26 cellular contexts compared by ENCODE assay signal in the genomic region with DNA sequence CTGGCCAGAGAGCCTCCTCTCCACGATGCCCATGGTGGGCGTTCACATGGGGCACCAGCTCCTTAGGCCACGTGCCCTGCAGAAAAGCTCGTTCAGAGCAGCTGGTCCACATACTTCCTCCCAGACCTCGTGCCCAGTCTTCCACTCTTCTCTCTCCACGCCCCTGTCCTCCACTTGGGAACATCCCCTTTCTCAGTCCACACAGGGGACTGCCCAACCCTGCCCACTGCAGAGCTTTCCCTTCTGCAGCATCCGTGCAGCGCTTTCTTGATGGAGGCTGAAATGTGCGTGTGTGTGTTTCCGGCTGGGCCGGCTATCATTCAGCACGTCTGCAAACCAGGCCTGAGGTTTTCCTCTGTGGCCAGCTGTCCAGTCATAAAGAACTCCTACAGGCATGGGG. TPM values are rescaled to one million over a fixed set of nuclear protein-coding genes. Genes with fewer than 3 reads are reported as not detected.
A peak's percentile ranks its signal among the peaks of the same experiment; 100 is the strongest.
DNase-seq lines count a peak whose midpoint lies in the region; ATAC-seq and TF ChIP-seq lines count a peak whose summit lies in the region.
"Had no signal": no experiment of that assay in that cellular context is flagged by ENCODE, and none has a peak within 500 bp of the region (broad histone marks: within the 10 kb centered on the region; RNA-seq: fewer than 3 reads in every experiment).

No MANE protein-coding gene starts in this region.

- peak; percentile 63 for DNase-seq in Ammon's horn (ENCODE audit: low spot score)
- DNase-seq in epidermal melanocyte (ENCODE audit: insufficient read length, low spot score): peak; percentile 76
- DNase-seq in neuronal stem cell (ENCODE audit: low spot score): no peak
- DNase-seq in activated naive CD4-positive, alpha-beta T cell treated with Interleukin-2 at 50 U/mL for 16 hours: no peak
- DNase-seq in smooth muscle cell (lab: John Stamatoyannopoulos, UW; ENCODE audit: unreplicated experiment): no peak
- DNase-seq: Calu3; CD8-positive, alpha-beta memory T cell; DMS79 treated with DMSO at 0.1 percent for 48 hours; GF-D8; HFFc6; NCI-H1048; NCI-H1417; NCI-H1694; NCI-H2029 treated with DMSO at 0.1 percent for 48 hours; NCI-H2227 treated with DMSO at 0.1 percent for 48 hours; NCI-H526 treated with DMSO at 0.1 percent for 48 hours; PC-9; SHP77 had no signal

- H4K91ac ChIP-seq in neuronal stem cell (ENCODE audit: low read depth, low read length, poor library complexity): no peak overlapping the region

- H3K4me1 ChIP-seq in neuronal stem cell (ENCODE audit: control insufficient read depth in 2 of 2, insufficient read depth in 1 of 2, low read depth in 1 of 2, low read length in 2 of 2): no peaks in the 10 kb centered on the region
- no peaks in the 10 kb centered on the region for H3K4me1 ChIP-seq in smooth muscle cell (ENCODE audit: low read depth)
- H3K4me1 ChIP-seq: HAP-1 had no signal

- H2AK5ac ChIP-seq in neuronal stem cell (ENCODE audit: low read depth, low read length): no peak overlapping the region

- ATAC-seq in esophagus mucosa (no peak), HG03342 (IDR thresholded peaks at IDR 0.05; ENCODE audit: unreplicated experiment) (no peak)
- ATAC-seq: GM23338 had no signal

- no peak overlapping the region for H3K4ac ChIP-seq in neuronal stem cell (ENCODE audit: low read length)

- H3K36me3 ChIP-seq in neuronal stem cell (replicated peaks in 1 of 2; ENCODE audit: control insufficient read depth in 2 of 2, insufficient read depth in 2 of 2, low read length in 2 of 2): peaks cover 9 to 36% of the 10 kb centered on the region in 2 donors
- H3K36me3 ChIP-seq in smooth muscle cell (ENCODE audit: low read depth): no peaks in the 10 kb centered on the region
- H3K36me3 ChIP-seq: HAP-1 had no signal

- H3K27ac Mint-ChIP-seq in IgD-negative memory B cell: peak overlapping the region in 2 of 3 donors; percentile 20 to 57
- H3K27ac Mint-ChIP-seq: GM23338, HFFc6 had no signal

- H3K79me2 ChIP-seq in smooth muscle cell (ENCODE audit: low read depth): no peaks in the 10 kb centered on the region

- no peaks in the 10 kb centered on the region for H3F3A ChIP-seq in smooth muscle cell (ENCODE audit: low read depth)

- H3K36me3 Mint-ChIP-seq in IgD-negative memory B cell: peaks cover 2% of the 10 kb centered on the region

- no peak overlapping the region for H2BK120ac ChIP-seq in neuronal stem cell (ENCODE audit: low read depth, low read length)

- H4K20me1 ChIP-seq in smooth muscle cell (ENCODE audit: low read depth): peaks cover 65% of the 10 kb centered on the region

- peaks cover 18% of the 10 kb centered on the region for H3K79me1 ChIP-seq in neuronal stem cell (ENCODE audit: low read depth, low read length)

- H3K4me3 ChIP-seq in neuronal stem cell (ENCODE audit: low read length in 2 of 2) (no peak overlapping the region), smooth muscle cell (no peak overlapping the region)
- H3K4me3 ChIP-seq: BLaER1 treated with 17β-estradiol and CSF1 and Interleukin-3, amounts not matched to agents 10 nM and 100 nM; GM23338; HAP-1; PC-9 had no signal

- no peaks in the 10 kb centered on the region for H3K27me3 Mint-ChIP-seq in IgD-negative memory B cell
- H3K27me3 Mint-ChIP-seq: CD8-positive, alpha-beta memory T cell had no signal

- H3K4me3 Mint-ChIP-seq in IgD-negative memory B cell: peak overlapping the region in 1 of 4 donors; percentile 83
- H3K4me3 Mint-ChIP-seq: CD8-positive, alpha-beta memory T cell; GM23338; HFFc6 had no signal

- no peak overlapping the region for H2BK5ac ChIP-seq in neuronal stem cell (ENCODE audit: low read length)

- peaks cover 0 to 2% of the 10 kb centered on the region in 2 donors for H3K9me3 ChIP-seq in neuronal stem cell (replicated peaks in 1 of 2; ENCODE audit: control insufficient read depth in 2 of 2, insufficient read depth in 1 of 2, low read depth in 1 of 2, low read length in 2 of 2)
- no peaks in the 10 kb centered on the region for H3K9me3 ChIP-seq in smooth muscle cell (replicated peaks; ENCODE audit: low read depth)
- H3K9me3 ChIP-seq: BLaER1 treated with 17β-estradiol and CSF1 and Interleukin-3, amounts not matched to agents 10 nM and 100 nM; HAP-1 had no signal

- H4K8ac ChIP-seq in neuronal stem cell (ENCODE audit: low read depth, low read length): no peak overlapping the region

- H3K4me2 ChIP-seq in neuronal stem cell (ENCODE audit: insufficient read depth, low read length, poor library complexity, severe bottlenecking) (no peak overlapping the region), smooth muscle cell (no peak overlapping the region)
- H3K4me2 ChIP-seq: GM23338, PC-9 had no signal

- TF ChIP-seq CTCF in smooth muscle cell (IDR thresholded peaks at IDR 0.05; ENCODE audit: borderline replicate concordance, insufficient read depth, poor library complexity, severe bottlenecking): no peak

- H3K23ac ChIP-seq in neuronal stem cell (ENCODE audit: low read depth, low read length, poor library complexity): peak overlapping the region; percentile 9

- peaks cover 6 to 20% (median 9%) of the 10 kb centered on the region in 3 donors for H3K4me1 Mint-ChIP-seq in IgD-negative memory B cell
- H3K4me1 Mint-ChIP-seq: GM23338 had no signal

- H3K18ac ChIP-seq in neuronal stem cell (ENCODE audit: low read length): no peak overlapping the region

- no CpG with 5 or more reads among the region's 12 CpGs for WGBS in neuronal stem cell (ENCODE audit: extremely low coverage in 2 of 2, insufficient read length in 2 of 2, insufficient replicate concordance in 1 of 2), 2 donors
- WGBS in smooth muscle cell (ENCODE audit: low lambda C conversion rate): 97% methylated on average over 12 of the region's 12 CpGs

- H2BK15ac ChIP-seq in neuronal stem cell (ENCODE audit: low read length): no peak overlapping the region

- no peaks in the 10 kb centered on the region for H3K27me3 ChIP-seq in neuronal stem cell (ENCODE audit: control insufficient read depth in 3 of 3, insufficient read depth in 3 of 3, low read depth in 1 of 3, low read length in 3 of 3)
- no peaks in the 10 kb centered on the region for H3K27me3 ChIP-seq in smooth muscle cell (ENCODE audit: low read depth)
- H3K27me3 ChIP-seq: BLaER1 treated with 17β-estradiol and CSF1 and Interleukin-3, amounts not matched to agents 10 nM and 100 nM had no signal

- H2BK12ac ChIP-seq in neuronal stem cell (ENCODE audit: low read length): no peak overlapping the region

- no peaks in the 10 kb centered on the region for H3K9me3 Mint-ChIP-seq in IgD-negative memory B cell
- H3K9me3 Mint-ChIP-seq: CD8-positive, alpha-beta memory T cell; GM23338; HFFc6 had no signal

- no peak overlapping the region for H2AFZ ChIP-seq in neuronal stem cell (ENCODE audit: low read length)
- no peak overlapping the region for H2AFZ ChIP-seq in smooth muscle cell (ENCODE audit: low read depth)
- H2AFZ ChIP-seq: GM23338, PC-9 had no signal

- no peak overlapping the region for H3K9ac ChIP-seq in neuronal stem cell (ENCODE audit: low read depth, low read length, poor library complexity)
- no peak overlapping the region for H3K9ac ChIP-seq in smooth muscle cell (ENCODE audit: low read depth)
- H3K9ac ChIP-seq: BLaER1 treated with 17β-estradiol and CSF1 and Interleukin-3, amounts not matched to agents 10 nM and 100 nM had no signal

- H3K27ac ChIP-seq in neuronal stem cell (replicated peaks; ENCODE audit: low read length): no peak overlapping the region
- no peak overlapping the region for H3K27ac ChIP-seq in smooth muscle cell (ENCODE audit: low read depth)
- H3K27ac ChIP-seq: BLaER1 treated with 17β-estradiol and CSF1 and Interleukin-3, amounts not matched to agents 10 nM and 100 nM; PC-9 had no signal

- H3K14ac ChIP-seq in neuronal stem cell (ENCODE audit: low read length): peak overlapping the region; percentile 6

RNA-seq across cellular contexts. Expression of a gene that starts 11.3 kb away (rescaled TPM):
- polyA plus RNA-seq in IgD-negative memory B cell (5.7 TPM), smooth muscle cell (10.5 and 13.6 TPM in 2 replicates)
- 4.3 TPM for polyA plus RNA-seq in neuronal stem cell (2013, experiment 1 of 2)
- 4.3 TPM for polyA plus RNA-seq in neuronal stem cell (2013, experiment 2 of 2)
- total RNA-seq in esophagus mucosa (6.6 TPM), smooth muscle cell (5.9 and 7.4 TPM in 2 replicates)

RNA-seq across cellular contexts. Expression of a gene that starts 47.0 kb away (rescaled TPM):
- polyA plus RNA-seq in IgD-negative memory B cell (not detected), smooth muscle cell (17.2 and 20.1 TPM in 2 replicates)
- 2.2 TPM for polyA plus RNA-seq in neuronal stem cell (2013, experiment 1 of 2)
- polyA plus RNA-seq in neuronal stem cell (2013, experiment 2 of 2): 2.0 TPM
- total RNA-seq in esophagus mucosa (1.7 TPM), smooth muscle cell (6.7 and 6.8 TPM in 2 replicates)
- total RNA-seq: CD8-positive, alpha-beta memory T cell; NCI-H460; RPMI7951 had no signal
- polyA plus RNA-seq: CD8-positive, alpha-beta memory T cell had no signal

Comparison
In these comparisons a context has a peak if more than half of its experiments do, and no peak if none do; other contexts are left out.
1. DNase-seq: peak in Ammon's horn (single experiment) and epidermal melanocyte (single experiment); none in neuronal stem cell (single experiment), activated naive CD4-positive, alpha-beta T cell treated with Interleukin-2 at 50 U/mL for 16 hours (single experiment) and smooth muscle cell (single experiment).